In genomic region chr3:4426782-4427344, GRCh38 we compare ENCODE assay signal across 9 cellular contexts. TPM values are rescaled to one million over a fixed set of nuclear protein-coding genes. Genes with fewer than 3 reads are reported as not detected.
DNase-seq lines count a peak whose midpoint lies in the region; ATAC-seq, FAIRE-seq and TF ChIP-seq lines count a peak whose summit lies in the region.
"Had no signal": no experiment of that assay in that cellular context is flagged by ENCODE, and none has a peak within 500 bp of the region (broad histone marks: within the 10 kb centered on the region; RNA-seq: fewer than 3 reads in every experiment).

No MANE protein-coding gene starts in this region.

- no peak for TF ChIP-seq RAD21 in K562 (CRISPR knock-in tag; conservative IDR thresholded peaks at IDR 0.05 in 1 of 2, IDR thresholded peaks at IDR 0.05 in 1 of 2)

- BruUV-seq in K562 (replicated peaks; lab: Mats Ljungman, UMichigan) = no TSS peak

- no peak overlapping the region for H3K9ac ChIP-seq in K562 (ENCODE audit: insufficient read depth in 1 of 2, low read depth in 2 of 2, low read length in 2 of 2)

- no peaks in the 10 kb centered on the region for H3K27me3 ChIP-seq in K562 (ENCODE audit: control insufficient read depth in 2 of 2, insufficient read depth in 2 of 2, low read length in 2 of 2)
- no peaks in the 10 kb centered on the region for H3K27me3 ChIP-seq in pancreas
- H3K27me3 ChIP-seq in transverse colon = no peaks in the 10 kb centered on the region
- H3K27me3 ChIP-seq: heart left ventricle had no signal

- TF ChIP-seq EP300 in K562 (IDR thresholded peaks at IDR 0.05; ENCODE audit: low read length) = no peak
- no peak for TF ChIP-seq EP300 in transverse colon (IDR thresholded peaks at IDR 0.05; ENCODE audit: low read depth)

- WGBS in K562 (ENCODE audit: insufficient coverage, low coverage, missing lambda C conversion rate) = 11% methylated on average over 4 of the region's 4 CpGs
- 47 to 53% methylated on average over 4 of the region's 4 CpGs for WGBS in pancreas, 2 donors
- 41 to 58% methylated on average over 3 to 4 of the region's 4 CpGs for WGBS in transverse colon (ENCODE audit: low coverage in 1 of 2), 2 donors

- TF ChIP-seq POLR2A in K562 (conservative IDR thresholded peaks at IDR 0.05) (no peak), transverse colon (IDR thresholded peaks at IDR 0.05) (no peak)

- no peaks in the 10 kb centered on the region for H3K79me2 ChIP-seq in K562 (ENCODE audit: control insufficient read depth, insufficient read depth, low read length)

- H3K27ac Mint-ChIP-seq in CD14-positive monocyte = peak overlapping the region in 4 of 7 donors; percentile 41 to 82 (median 62)

- no peaks in the 10 kb centered on the region for H3K27me3 Mint-ChIP-seq in CD14-positive monocyte (ENCODE audit: low read depth in 3 of 3)

- intact Hi-C loops in CD14-positive monocyte (cut with micrococcal nuclease) (loop anchor here in 1 of 2 donors (10.0 kb wide), 2 partner anchors 48 to 72 kb away; no protein-coding TSS in a partner anchor), K562 (cut with micrococcal nuclease) (no loop called here), pancreas (cut with DNase I) (no loop called here), transverse colon (cut with DNase I; ENCODE audit: low total_unique reads) (no loop called here)

- no peaks in the 10 kb centered on the region for H3K9me1 ChIP-seq in K562 (ENCODE audit: control insufficient read depth, insufficient read depth, low read length)

- ATAC-seq in GM19395 (IDR thresholded peaks at IDR 0.05; ENCODE audit: unreplicated experiment) = peak; percentile 68
- peak; percentile 90 for ATAC-seq in HG03342 (IDR thresholded peaks at IDR 0.05; ENCODE audit: unreplicated experiment)
- peak; percentile 69 for ATAC-seq in K562
- ATAC-seq in pancreas = peak; percentile 54 to 80 (median 70)

- H3K4me3 ChIP-seq in K562 (no peak overlapping the region), pancreas (no peak overlapping the region), transverse colon (no peak overlapping the region)
- H3K4me3 ChIP-seq: heart left ventricle had no signal

- H3K4me1 Mint-ChIP-seq in CD14-positive monocyte = peaks cover 10% of the 10 kb centered on the region

- no peak for DNase-seq in CD14-positive monocyte (ENCODE audit: low spot score)
- DNase-seq in K562 (ENCODE audit: extremely low read depth in 1 of 4, low spot score in 3 of 4) = peak in 2 of 4 experiments; percentile 40 to 49
- DNase-seq in pancreas = no peak
- no peak for DNase-seq in DMS153 (lab: John Stamatoyannopoulos, UW)
- DNase-seq in transverse colon = no peak
- no peak for DNase-seq in substantia nigra (lab: John Stamatoyannopoulos, UW)

- H3K4me3 Mint-ChIP-seq in CD14-positive monocyte = no peak overlapping the region

- peaks cover 44 to 46% of the 10 kb centered on the region in 2 donors for H3K36me3 Mint-ChIP-seq in CD14-positive monocyte

- TF ChIP-seq CTCF in CD14-positive monocyte (IDR thresholded peaks at IDR 0.05) = no peak
- TF ChIP-seq CTCF in K562 (IDR thresholded peaks at IDR 0.05 in 2 of 3, conservative IDR thresholded peaks at IDR 0.05 in 1 of 3; ENCODE audit: insufficient read depth in 2 of 3, low read depth in 1 of 3, low read length in 3 of 3) = no peak
- TF ChIP-seq CTCF in pancreas (IDR thresholded peaks at IDR 0.05) = no peak
- TF ChIP-seq CTCF in transverse colon (IDR thresholded peaks at IDR 0.05) = no peak

- CTCF ChIA-PET in K562 (lab: Yijun Ruan, JAX; ENCODE audit: low intra/inter-chr PET ratio) = no interaction called here

- FAIRE-seq in K562 (lab: Jason Lieb, UNC) (no peak), pancreas (lab: Jason Lieb, UNC) (no peak)

- no peak overlapping the region for H3K27ac ChIP-seq in K562 (ENCODE audit: extremely low read depth, low read depth, low read length)
- H3K27ac ChIP-seq in pancreas = no peak overlapping the region
- no peak overlapping the region for H3K27ac ChIP-seq in transverse colon
- H3K27ac ChIP-seq in substantia nigra (ENCODE audit: low read depth, low read length, poor library complexity, severe bottlenecking) = no peak overlapping the region

- no peak overlapping the region for H3K4me2 ChIP-seq in K562 (ENCODE audit: insufficient read depth, low read length)

- H3K4me1 ChIP-seq in K562 (replicated peaks in 1 of 2; ENCODE audit: control insufficient read depth in 2 of 2, insufficient read depth in 2 of 2, low read length in 2 of 2) (peaks cover 0 to 7% of the 10 kb centered on the region in 2 experiments; a peak in 2 of 5 replicates), pancreas (peaks cover 0 to 6% (median 0%) of the 10 kb centered on the region in 3 donors), transverse colon (peaks cover 0 to 7% (median 0%) of the 10 kb centered on the region in 4 donors)

- no peak overlapping the region for H2AFZ ChIP-seq in K562 (ENCODE audit: low read depth, low read length)

- H3K36me3 ChIP-seq in K562 (ENCODE audit: control insufficient read depth, insufficient read depth, low read length) = no peaks in the 10 kb centered on the region
- H3K36me3 ChIP-seq in pancreas = no peaks in the 10 kb centered on the region
- H3K36me3 ChIP-seq in transverse colon = no peaks in the 10 kb centered on the region
- H3K36me3 ChIP-seq: heart left ventricle had no signal

- in situ Hi-C loops in K562 (cut with MboI) (no loop called here), transverse colon (cut with MboI; ENCODE audit: low pct_ligation_motif_present in 1 of 4, low pct_unique_long_range_greater_than_20kb in 1 of 4, low sequenced_read_pairs in 3 of 4) (no loop called here)

- no peaks in the 10 kb centered on the region for H4K20me1 ChIP-seq in K562 (replicated peaks; ENCODE audit: control insufficient read depth, insufficient read depth, low read length)

- peaks cover 0 to 6% (median 5%) of the 10 kb centered on the region in 7 donors for H3K9me3 Mint-ChIP-seq in CD14-positive monocyte

- POLR2A ChIA-PET in K562 (lab: Yijun Ruan, JAX) = interaction anchor here (0.6 to 0.9 kb wide), 4 partner anchors 11 to 82 kb away, joined by 3 to 4 read pairs (median 3); no protein-coding TSS in a partner anchor

- H3K9me3 ChIP-seq in K562 (replicated peaks; ENCODE audit: control insufficient read depth, insufficient read depth, low read depth, low read length) = no peaks in the 10 kb centered on the region
- H3K9me3 ChIP-seq in pancreas = no peaks in the 10 kb centered on the region
- no peaks in the 10 kb centered on the region for H3K9me3 ChIP-seq in transverse colon

TF ChIP-seq in K562, 482 proteins besides CTCF, POLR2A, EP300 and RAD21 (continues in another document):
- TF ChIP-seq EWSR1 (IDR thresholded peaks at IDR 0.05; ENCODE audit: borderline replicate concordance, low read depth, partially characterized antibody) (no peak), TGIF2 (CRISPR knock-in tag; IDR thresholded peaks at IDR 0.05) (no peak), FOXA3 (CRISPR knock-in tag; conservative IDR thresholded peaks at IDR 0.05 in 1 of 2, IDR thresholded peaks at IDR 0.05 in 1 of 2) (peak; percentile 82 to 97), POLR2AphosphoS5 (IDR thresholded peaks at IDR 0.05; ENCODE audit: control insufficient read depth, insufficient read depth, low read depth, low read length) (no peak), USF1 (CRISPR knock-in tag; IDR thresholded peaks at IDR 0.05) (peak; percentile 57), FOS (IDR thresholded peaks at IDR 0.05; ENCODE audit: extremely low read depth, insufficient read length) (peak; percentile 30), FOXK2 (conservative IDR thresholded peaks at IDR 0.05 in 1 of 2, IDR thresholded peaks at IDR 0.05 in 1 of 2; ENCODE audit: low read depth in 2 of 2) (peak; percentile 88 to 90), MYNN (IDR thresholded peaks at IDR 0.05) (peak; percentile 99), MYNN (CRISPR knock-in tag; IDR thresholded peaks at IDR 0.05) (no peak; the same call in 1 of the 2 replicates), USF2 (CRISPR knock-in tag; IDR thresholded peaks at IDR 0.05) (peak; percentile 21; the same call in 1 of the 2 replicates), RFX1 (IDR thresholded peaks at IDR 0.05) (peak; percentile 92), ZSCAN29 (IDR thresholded peaks at IDR 0.05) (no peak)

RNA-seq across cellular contexts. Expression of gene SUMF1, which starts 40.2 kb away (rescaled TPM):
- 10 to 100 TPM; 74.2 to 80.4 TPM for polyA plus RNA-seq in CD14-positive monocyte
- 20.5 and 21.4 TPM in 2 replicates for total RNA-seq in K562 (2011; cell fraction: chromatin; rRNA removed; ENCODE audit: low replicate concordance)
- 18.0 and 18.2 TPM in 2 replicates for total RNA-seq in K562 (2011; cell fraction: nucleolus; rRNA removed)
- 15.5 and 18.3 TPM in 2 replicates for total RNA-seq in K562 (2011; cell fraction: nucleoplasm; rRNA removed)
- 6.6 and 8.1 TPM in 2 replicates for total RNA-seq in K562 (2014; rRNA removed)
- 4.2 and 4.6 TPM in 2 replicates for total RNA-seq in K562 (2014; rRNA removed; fragmentation: Illumina TruSeq; extraction: Trizol)
- total RNA-seq in K562 (2015; rRNA removed; fragmentation: Illumina TruSeq; extraction: Trizol) = 4.1 and 4.6 TPM in 2 replicates
- 5.6 and 6.0 TPM in 2 replicates for total RNA-seq in K562 (2021)
- polyA plus RNA-seq in K562 (2011; rRNA removed) = 3.8 and 6.4 TPM in 2 replicates
- 5.6 and 16.4 TPM in 2 replicates for polyA plus RNA-seq in K562 (2011; cell fraction: cytosol; rRNA removed)
- 4.5 and 5.7 TPM in 2 replicates for polyA plus RNA-seq in K562 (2011; cell fraction: nucleus; rRNA removed)
- 3.5 and 4.1 TPM in 2 replicates for polyA plus RNA-seq in K562 (2012)
- 2.9 and 3.7 TPM in 2 replicates for polyA plus RNA-seq in K562 (2014; fragmentation: Illumina TruSeq; extraction: Trizol)
- polyA plus RNA-seq in K562 (2014; fragmentation: Nextera tagmentation; extraction: Ambion mirVana) = 1 to 10 TPM; 1.3 to 1.4 TPM
- 5.2 and 7.4 TPM in 2 replicates for polyA plus RNA-seq in K562 (2014; rRNA removed)
- 10.9 and 15.6 TPM in 2 replicates for polyA minus RNA-seq in K562 (2011; rRNA and poly(A)+ RNA removed)
- 4.8 and 5.0 TPM in 2 replicates for polyA minus RNA-seq in K562 (2011; cell fraction: cytosol; rRNA and poly(A)+ RNA removed)
- polyA minus RNA-seq in K562 (2011; cell fraction: nucleus; rRNA and poly(A)+ RNA removed) = 22.3 and 23.8 TPM in 2 replicates
- total RNA-seq in pancreas = 10 to 100 TPM; 10.3 to 25.8 (median 12.6) TPM
- 10 to 100 TPM in 1 of 2 donors, 1 to 10 TPM in 1; 7.1 to 15.5 TPM for polyA plus RNA-seq in pancreas
- 10 to 100 TPM; 25.1 to 70.5 (median 65.3) TPM for total RNA-seq in transverse colon
